Comparison of ENCODE assay signal across 14 cellular contexts in the genomic region with DNA sequence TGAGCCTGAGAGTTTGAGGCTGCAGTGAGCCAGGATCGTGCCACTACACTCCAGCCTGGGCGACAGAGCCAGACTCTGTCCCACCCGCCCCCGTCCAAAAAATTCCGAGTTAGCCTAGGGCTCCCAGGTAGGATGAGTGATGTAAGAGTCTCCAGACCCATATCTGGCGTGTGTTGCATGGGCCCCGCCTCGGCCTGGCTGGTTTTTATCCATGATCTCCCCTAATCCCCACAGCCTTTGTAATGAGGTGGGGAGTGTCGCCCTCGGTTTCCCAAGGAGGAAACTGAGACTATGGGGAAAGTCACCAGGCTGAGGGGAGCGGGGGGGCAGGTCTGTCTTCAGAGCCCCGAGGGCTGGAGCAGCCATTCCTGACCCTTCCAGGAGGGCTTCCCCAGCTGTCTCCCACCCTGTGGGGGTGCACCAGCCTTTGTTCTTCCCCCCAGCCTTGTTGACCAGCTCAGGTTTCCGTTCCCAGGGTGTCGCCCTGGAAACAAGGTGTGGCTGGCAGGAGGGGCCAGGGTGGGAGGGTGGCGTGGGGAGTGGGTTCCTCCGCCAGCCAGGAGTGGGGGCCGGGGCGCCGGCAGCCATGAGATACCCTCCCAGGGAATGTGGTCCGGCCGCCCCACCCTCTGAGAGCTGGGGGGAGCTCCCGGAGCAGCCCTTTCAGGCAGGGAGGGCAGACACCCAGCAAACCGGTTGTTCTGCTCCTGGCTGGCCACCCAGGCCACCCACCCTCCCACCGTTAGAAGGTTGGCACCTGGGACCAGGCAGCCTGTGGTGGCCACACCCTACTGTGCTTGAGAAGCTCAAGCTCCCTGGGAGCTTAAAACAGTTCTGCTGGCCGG. TPM values are rescaled to one million over a fixed set of nuclear protein-coding genes. Genes with fewer than 3 reads are reported as not detected.
A peak's percentile ranks its signal among the peaks of the same experiment; 100 is the strongest.
DNase-seq lines count a peak whose midpoint lies in the region; ATAC-seq and TF ChIP-seq lines count a peak whose summit lies in the region.
"Had no signal": no experiment of that assay in that cellular context is flagged by ENCODE, and none has a peak within 500 bp of the region (broad histone marks: within the 10 kb centered on the region; RNA-seq: fewer than 3 reads in every experiment).

No MANE protein-coding gene starts in this region.

- intact Hi-C loops in body of pancreas (cut with DNase I), result no loop called here

- H3K27ac Mint-ChIP-seq in activated naive CD4-positive, alpha-beta T cell treated with anti-CD3 and anti-CD28 coated beads, Interleukin-2, amount 10 ng/mL, durations not matched to agents 7 days and 5 days, result no peak overlapping the region
- H3K27ac Mint-ChIP-seq: activated CD8-positive, alpha-beta memory T cell treated with anti-CD3 and anti-CD28 coated beads, Interleukin-2, amount 10 ng/mL, durations not matched to agents 7 days and 5 days; activated naive CD8-positive, alpha-beta T cell treated with anti-CD3 and anti-CD28 coated beads, Interleukin-2, amount 10 ng/mL, durations not matched to agents 7 days and 5 days; naive B cell had no signal

- no peaks in the 10 kb centered on the region for H3K79me2 ChIP-seq in mesendoderm (ENCODE audit: control insufficient read depth, insufficient read depth, low read length)

- no peak overlapping the region for H4K5ac ChIP-seq in mesendoderm (ENCODE audit: low read length)

- H2BK120ac ChIP-seq in mesendoderm (ENCODE audit: low read depth, low read length), result no peak overlapping the region

- H3K4me3 ChIP-seq in body of pancreas, result no peak overlapping the region
- H3K4me3 ChIP-seq in mesendoderm (ENCODE audit: low read length), result no peak overlapping the region
- peak overlapping the region in 1 of 4 donors; percentile 15 for H3K4me3 ChIP-seq in upper lobe of left lung
- H3K4me3 ChIP-seq: A549, tibial artery had no signal

- no peak overlapping the region for H3K4me3 Mint-ChIP-seq in activated naive CD4-positive, alpha-beta T cell treated with anti-CD3 and anti-CD28 coated beads, Interleukin-2, amount 10 ng/mL, durations not matched to agents 7 days and 5 days
- H3K4me3 Mint-ChIP-seq: activated CD8-positive, alpha-beta memory T cell treated with anti-CD3 and anti-CD28 coated beads, Interleukin-2, amount 10 ng/mL, durations not matched to agents 7 days and 5 days; activated naive CD8-positive, alpha-beta T cell treated with anti-CD3 and anti-CD28 coated beads, Interleukin-2, amount 10 ng/mL, durations not matched to agents 7 days and 5 days; naive B cell had no signal

- no peak overlapping the region for H3K23ac ChIP-seq in mesendoderm (ENCODE audit: low read length)

- no peak overlapping the region for H3K9ac ChIP-seq in mesendoderm (ENCODE audit: low read length)

- no peaks in the 10 kb centered on the region for H3K79me1 ChIP-seq in mesendoderm (ENCODE audit: low read length)

- H3K27me3 ChIP-seq in body of pancreas (no peaks in the 10 kb centered on the region), mesendoderm (ENCODE audit: insufficient read depth, low read length, poor library complexity) (no peaks in the 10 kb centered on the region), upper lobe of left lung (no peaks in the 10 kb centered on the region)

- ATAC-seq in body of pancreas (peak; percentile 89), upper lobe of left lung (ENCODE audit: low FRiP score in 2 of 2) (peak; percentile 79 to 97), GM21526 (IDR thresholded peaks at IDR 0.05; ENCODE audit: low FRiP score, unreplicated experiment) (no peak)
- ATAC-seq: activated CD8-positive, alpha-beta memory T cell treated with anti-CD3 and anti-CD28 coated beads, Interleukin-2, amount 10 ng/mL, durations not matched to agents 7 days and 5 days had no signal

- H3K4me2 ChIP-seq in mesendoderm (ENCODE audit: low read length), result no peak overlapping the region
- H3K4me2 ChIP-seq: A549 had no signal

- H3K4ac ChIP-seq in mesendoderm (ENCODE audit: low read depth, low read length), result no peak overlapping the region

- no peaks in the 10 kb centered on the region for H3K36me3 Mint-ChIP-seq in activated naive CD4-positive, alpha-beta T cell treated with anti-CD3 and anti-CD28 coated beads, Interleukin-2, amount 10 ng/mL, durations not matched to agents 7 days and 5 days
- H3K36me3 Mint-ChIP-seq: activated naive CD8-positive, alpha-beta T cell treated with anti-CD3 and anti-CD28 coated beads, Interleukin-2, amount 10 ng/mL, durations not matched to agents 7 days and 5 days had no signal

- TF ChIP-seq EP300 in upper lobe of left lung (IDR thresholded peaks at IDR 0.05), result peak in 1 of 4 donors; percentile 37

- TF ChIP-seq CTCF in body of pancreas (IDR thresholded peaks at IDR 0.05) (no peak), upper lobe of left lung (IDR thresholded peaks at IDR 0.05) (no peak)

- no peak overlapping the region for H4K8ac ChIP-seq in mesendoderm (ENCODE audit: low read depth, low read length)

- peak overlapping the region; percentile 7 for H3K56ac ChIP-seq in mesendoderm (ENCODE audit: low read length)

- DNase-seq in NCI-H345 (lab: John Stamatoyannopoulos, UW) (peak; percentile 43), NCI-H345 treated with DMSO at 0.1 percent for 48 hours (lab: John Stamatoyannopoulos, UW; ENCODE audit: unreplicated experiment) (no peak), body of pancreas (peak; percentile 55 to 88 (median 74)), mesendoderm (peak; percentile 37), upper lobe of left lung (peak; percentile 92 to 95), COLO829 (ENCODE audit: low spot score) (no peak)
- DNase-seq in activated naive CD4-positive, alpha-beta T cell treated with anti-CD3 and anti-CD28 coated beads, Interleukin-2, amount 10 ng/mL, durations not matched to agents 7 days and 5 days, result no peak
- DNase-seq: activated CD8-positive, alpha-beta memory T cell treated with anti-CD3 and anti-CD28 coated beads, Interleukin-2, amount 10 ng/mL, durations not matched to agents 7 days and 5 days; activated naive CD8-positive, alpha-beta T cell treated with anti-CD3 and anti-CD28 coated beads, Interleukin-2, amount 10 ng/mL, durations not matched to agents 7 days and 5 days; naive B cell; SHP77 treated with DMSO at 0.1 percent for 48 hours; tibial artery had no signal

- H3K27me3 Mint-ChIP-seq in activated naive CD4-positive, alpha-beta T cell treated with anti-CD3 and anti-CD28 coated beads, Interleukin-2, amount 10 ng/mL, durations not matched to agents 7 days and 5 days, result peaks cover 8% of the 10 kb centered on the region
- H3K27me3 Mint-ChIP-seq: activated CD8-positive, alpha-beta memory T cell treated with anti-CD3 and anti-CD28 coated beads, Interleukin-2, amount 10 ng/mL, durations not matched to agents 7 days and 5 days; activated naive CD8-positive, alpha-beta T cell treated with anti-CD3 and anti-CD28 coated beads, Interleukin-2, amount 10 ng/mL, durations not matched to agents 7 days and 5 days had no signal

- no peak overlapping the region for H3K18ac ChIP-seq in mesendoderm (ENCODE audit: low read length)

- TF ChIP-seq POLR2A in body of pancreas (IDR thresholded peaks at IDR 0.05), result no peak
- peak in 1 of 4 donors; percentile 10 for TF ChIP-seq POLR2A in upper lobe of left lung (IDR thresholded peaks at IDR 0.05)

- H3K4me1 ChIP-seq in body of pancreas, result peaks cover 13% of the 10 kb centered on the region
- H3K4me1 ChIP-seq in mesendoderm (ENCODE audit: control insufficient read depth, low read depth, low read length), result no peaks in the 10 kb centered on the region
- peaks cover 0 to 13% (median 8%) of the 10 kb centered on the region in 4 donors for H3K4me1 ChIP-seq in upper lobe of left lung
- H3K4me1 ChIP-seq: A549 had no signal

- H3K9me3 Mint-ChIP-seq in activated naive CD4-positive, alpha-beta T cell treated with anti-CD3 and anti-CD28 coated beads, Interleukin-2, amount 10 ng/mL, durations not matched to agents 7 days and 5 days, result peaks cover 2% of the 10 kb centered on the region

- no peak overlapping the region for H2BK15ac ChIP-seq in mesendoderm (replicated peaks; ENCODE audit: low read depth)

- CTCF ChIA-PET in activated naive CD4-positive, alpha-beta T cell treated with anti-CD3 and anti-CD28 coated beads, Interleukin-2, amount 10 ng/mL, durations not matched to agents 7 days and 5 days (lab: Charles Lee), result interaction anchor here (1.0 kb wide), 1 partner anchor 39 kb away, joined by 3 read pairs; no protein-coding TSS in a partner anchor

- H3K27ac ChIP-seq in body of pancreas (peak overlapping the region; percentile 69 to 77 (median 73)), mesendoderm (ENCODE audit: low read depth, low read length) (no peak overlapping the region), upper lobe of left lung (peak overlapping the region; percentile 79 to 85 (median 83))
- H3K27ac ChIP-seq: A549, tibial artery had no signal

- no peaks in the 10 kb centered on the region for H3K4me1 Mint-ChIP-seq in activated naive CD4-positive, alpha-beta T cell treated with anti-CD3 and anti-CD28 coated beads, Interleukin-2, amount 10 ng/mL, durations not matched to agents 7 days and 5 days
- H3K4me1 Mint-ChIP-seq: activated CD8-positive, alpha-beta memory T cell treated with anti-CD3 and anti-CD28 coated beads, Interleukin-2, amount 10 ng/mL, durations not matched to agents 7 days and 5 days; activated naive CD8-positive, alpha-beta T cell treated with anti-CD3 and anti-CD28 coated beads, Interleukin-2, amount 10 ng/mL, durations not matched to agents 7 days and 5 days; naive B cell had no signal

- no peak overlapping the region for H2AK5ac ChIP-seq in mesendoderm (ENCODE audit: low read length)

- WGBS in body of pancreas, 2 donors, result 47 to 69% methylated on average over 9 to 25 of the region's 25 CpGs
- no CpG with 5 or more reads among the region's 25 CpGs for WGBS in mesendoderm (ENCODE audit: extremely low coverage, insufficient coverage, low lambda C conversion rate)
- WGBS in upper lobe of left lung, 2 donors, result 32 to 33% methylated on average over 10 to 18 of the region's 25 CpGs

- no peaks in the 10 kb centered on the region for H3K36me3 ChIP-seq in body of pancreas (replicated peaks in 1 of 2; ENCODE audit: insufficient read depth in 1 of 2, low read depth in 2 of 2)
- no peaks in the 10 kb centered on the region for H3K36me3 ChIP-seq in mesendoderm (ENCODE audit: control insufficient read depth, insufficient read depth, low read length)
- H3K36me3 ChIP-seq in upper lobe of left lung, result peaks cover 0 to 25% (median 5%) of the 10 kb centered on the region in 4 donors

- no peak overlapping the region for H2BK5ac ChIP-seq in mesendoderm (ENCODE audit: low read length)

- H3K9me3 ChIP-seq in body of pancreas (no peaks in the 10 kb centered on the region), upper lobe of left lung (no peaks in the 10 kb centered on the region)

RNA-seq across cellular contexts. Expression of gene MYH14, which starts 11.5 kb away (rescaled TPM):
- total RNA-seq in body of pancreas (10 to 100 TPM; 40.9 to 61.2 TPM), upper lobe of left lung (100 to 1,000 TPM; 145 to 351 (median 208) TPM)
- polyA plus RNA-seq in mesendoderm (2013, experiment 1 of 2), result 4.5 TPM
- polyA plus RNA-seq in mesendoderm (2013, experiment 2 of 2), result 4.7 TPM
- total RNA-seq: activated CD8-positive, alpha-beta memory T cell treated with anti-CD3 and anti-CD28 coated beads, Interleukin-2, amount 10 ng/mL, durations not matched to agents 7 days and 5 days; activated naive CD8-positive, alpha-beta T cell treated with anti-CD3 and anti-CD28 coated beads, Interleukin-2, amount 10 ng/mL, durations not matched to agents 7 days and 5 days had no signal

RNA-seq across cellular contexts. Expression of gene IZUMO2, which starts 51.8 kb away (rescaled TPM):
- total RNA-seq in body of pancreas (not detected), upper lobe of left lung (not detected)
- polyA plus RNA-seq in mesendoderm (2013, experiment 1 of 2), result 0.53 TPM
- polyA plus RNA-seq in mesendoderm (2013, experiment 2 of 2), result 0.87 TPM
- total RNA-seq: activated CD8-positive, alpha-beta memory T cell treated with anti-CD3 and anti-CD28 coated beads, Interleukin-2, amount 10 ng/mL, durations not matched to agents 7 days and 5 days; activated naive CD8-positive, alpha-beta T cell treated with anti-CD3 and anti-CD28 coated beads, Interleukin-2, amount 10 ng/mL, durations not matched to agents 7 days and 5 days had no signal
- polyA plus RNA-seq: A549 had no signal

Comparison
In these comparisons a context has a peak if more than half of its experiments do, and no peak if none do; other contexts are left out.
1. DNase-seq: peak in NCI-H345 (single experiment), body of pancreas (4 of 4), mesendoderm (single experiment) and upper lobe of left lung (2 of 2); none in NCI-H345 treated with DMSO at 0.1 percent for 48 hours (single experiment), activated naive CD4-positive, alpha-beta T cell treated with anti-CD3 and anti-CD28 coated beads, Interleukin-2, amount 10 ng/mL, durations not matched to agents 7 days and 5 days (single experiment) and COLO829 (single experiment).